ENCODE assay signal across 14 cellular contexts in genomic region chr2:120771111-120771555, GRCh38. TPM values are rescaled to one million over a fixed set of nuclear protein-coding genes. Genes with fewer than 3 reads are reported as not detected.
DNase-seq lines count a peak whose midpoint lies in the region; ATAC-seq, FAIRE-seq and TF ChIP-seq lines count a peak whose summit lies in the region.
"Had no signal": no experiment of that assay in that cellular context is flagged by ENCODE, and none has a peak within 500 bp of the region (broad histone marks: within the 10 kb centered on the region; RNA-seq: fewer than 3 reads in every experiment).

No MANE protein-coding gene starts in this region.

- peak overlapping the region; percentile 91 for H3K27ac ChIP-seq in brain microvascular endothelial cell
- H3K27ac ChIP-seq in spleen: peak overlapping the region in 6 of 8 donors; percentile 23 to 72 (median 58)
- H3K27ac ChIP-seq: neutrophil had no signal

- TF ChIP-seq CTCF in HFF-Myc (IDR thresholded peaks at IDR 0.05; ENCODE audit: low read depth, low read length, missing control alignments): no peak
- TF ChIP-seq CTCF in brain microvascular endothelial cell (IDR thresholded peaks at IDR 0.05; ENCODE audit: low read depth, low read length, missing control alignments): no peak
- TF ChIP-seq CTCF in spleen (IDR thresholded peaks at IDR 0.05 in 8 of 11, conservative IDR thresholded peaks at IDR 0.05 in 3 of 11): no peak

- peak overlapping the region; percentile 54 for H3K9ac ChIP-seq in iPS-15b (ENCODE audit: low read depth, low read length)

- H3K4me3 Mint-ChIP-seq in activated T-helper 2 cell treated with anti-CD3 and anti-CD28 coated beads, Interferon-gamma antibody, Interleukin-2, Interleukin-4, amounts not matched to agents 10 μg/mL and 5 μg/mL and 100 μg/mL, durations not matched to agents 14 hours and 24 hours and 36 hours (ENCODE audit: low read depth): no peak overlapping the region
- H3K4me3 Mint-ChIP-seq: activated T-cell treated with anti-CD3 and anti-CD28 coated beads, Interleukin-2, amount 50 U/mL, for 72 hours; dendritic cell treated with granulocyte-macrophage colony-stimulating factor and Interleukin-4, amounts not matched to agents 40 ng/mL and 50 ng/mL, for 4 days had no signal

- H3K36me3 Mint-ChIP-seq in activated T-helper 2 cell treated with anti-CD3 and anti-CD28 coated beads, Interferon-gamma antibody, Interleukin-2, Interleukin-4, amounts not matched to agents 10 μg/mL and 5 μg/mL and 100 μg/mL, durations not matched to agents 14 hours and 24 hours and 36 hours (ENCODE audit: low read depth): no peaks in the 10 kb centered on the region

- H3K9me3 Mint-ChIP-seq in activated T-helper 2 cell treated with anti-CD3 and anti-CD28 coated beads, Interferon-gamma antibody, Interleukin-2, Interleukin-4, amounts not matched to agents 10 μg/mL and 5 μg/mL and 100 μg/mL, durations not matched to agents 14 hours and 24 hours and 36 hours: no peaks in the 10 kb centered on the region
- H3K9me3 Mint-ChIP-seq: activated T-cell treated with anti-CD3 and anti-CD28 coated beads, Interleukin-2, amount 50 U/mL, for 72 hours; dendritic cell treated with granulocyte-macrophage colony-stimulating factor and Interleukin-4, amounts not matched to agents 40 ng/mL and 50 ng/mL, for 4 days had no signal

- H3K4me1 Mint-ChIP-seq in activated T-helper 2 cell treated with anti-CD3 and anti-CD28 coated beads, Interferon-gamma antibody, Interleukin-2, Interleukin-4, amounts not matched to agents 10 μg/mL and 5 μg/mL and 100 μg/mL, durations not matched to agents 14 hours and 24 hours and 36 hours (ENCODE audit: low read depth): no peaks in the 10 kb centered on the region

- intact Hi-C loops in spleen (cut with DNase I; ENCODE audit: low total_unique reads): no loop called here
- intact Hi-C loops in left colon (cut with DNase I, micrococcal nuclease): no loop called here
- intact Hi-C loops in activated T-helper 2 cell treated with anti-CD3 and anti-CD28 coated beads, Interferon-gamma antibody, Interleukin-2, Interleukin-4, amounts not matched to agents 10 μg/mL and 5 μg/mL and 100 μg/mL, durations not matched to agents 14 hours and 24 hours and 36 hours (cut with micrococcal nuclease): no loop called here

- H3K27me3 ChIP-seq in brain microvascular endothelial cell (replicated peaks) (no peaks in the 10 kb centered on the region), iPS-15b (ENCODE audit: control insufficient read depth, insufficient read depth, low read length) (no peaks in the 10 kb centered on the region), spleen (replicated peaks in 1 of 7) (no peaks in the 10 kb centered on the region)
- H3K27me3 ChIP-seq: neutrophil had no signal

- 67 to 90% (median 78%) methylated on average over 9 to 12 of the region's 12 CpGs for WGBS in spleen, 5 donors

- no peaks in the 10 kb centered on the region for H3K36me3 ChIP-seq in brain microvascular endothelial cell (replicated peaks)
- peaks cover 11% of the 10 kb centered on the region for H3K36me3 ChIP-seq in iPS-15b (ENCODE audit: control insufficient read depth, insufficient read depth, low read length)
- H3K36me3 ChIP-seq in spleen: no peaks in the 10 kb centered on the region
- H3K36me3 ChIP-seq: neutrophil had no signal

- H3K4me1 ChIP-seq in iPS-15b (ENCODE audit: control insufficient read depth, insufficient read depth, low read length): peaks cover 31% of the 10 kb centered on the region
- H3K4me1 ChIP-seq in spleen: peaks cover 0 to 11% (median 0%) of the 10 kb centered on the region in 6 donors

- no peaks in the 10 kb centered on the region for H3K27me3 Mint-ChIP-seq in activated T-helper 2 cell treated with anti-CD3 and anti-CD28 coated beads, Interferon-gamma antibody, Interleukin-2, Interleukin-4, amounts not matched to agents 10 μg/mL and 5 μg/mL and 100 μg/mL, durations not matched to agents 14 hours and 24 hours and 36 hours (ENCODE audit: low read depth)
- H3K27me3 Mint-ChIP-seq: dendritic cell treated with granulocyte-macrophage colony-stimulating factor and Interleukin-4, amounts not matched to agents 40 ng/mL and 50 ng/mL, for 4 days had no signal

- no peaks in the 10 kb centered on the region for H3K9me3 ChIP-seq in iPS-15b (ENCODE audit: control insufficient read depth, insufficient read depth, low read length)
- no peaks in the 10 kb centered on the region for H3K9me3 ChIP-seq in spleen
- H3K9me3 ChIP-seq: neutrophil had no signal

- no peak for TF ChIP-seq POLR2A in spleen (IDR thresholded peaks at IDR 0.05)

- ATAC-seq in left colon: no peak
- ATAC-seq: activated T-cell treated with anti-CD3 and anti-CD28 coated beads, Interleukin-2, amount 50 U/mL, for 72 hours had no signal

- FAIRE-seq in GM19239 (lab: Jason Lieb, UNC): no peak

- no peak overlapping the region for H3K27ac Mint-ChIP-seq in activated T-helper 2 cell treated with anti-CD3 and anti-CD28 coated beads, Interferon-gamma antibody, Interleukin-2, Interleukin-4, amounts not matched to agents 10 μg/mL and 5 μg/mL and 100 μg/mL, durations not matched to agents 14 hours and 24 hours and 36 hours
- H3K27ac Mint-ChIP-seq: activated T-cell treated with anti-CD3 and anti-CD28 coated beads, Interleukin-2, amount 50 U/mL, for 72 hours; dendritic cell treated with granulocyte-macrophage colony-stimulating factor and Interleukin-4, amounts not matched to agents 40 ng/mL and 50 ng/mL, for 4 days had no signal

- DNase-seq in HFF-Myc (ENCODE audit: extremely low read depth, low read depth) (peak; percentile 70), brain microvascular endothelial cell (no peak), spleen (peak; percentile 69), left colon (no peak), GM19239 (ENCODE audit: insufficient read length, low spot score) (no peak), iPS-NIHi11 (ENCODE audit: low spot score) (no peak)
- no peak for DNase-seq in activated T-helper 2 cell treated with anti-CD3 and anti-CD28 coated beads, Interferon-gamma antibody, Interleukin-2, Interleukin-4, amounts not matched to agents 10 μg/mL and 5 μg/mL and 100 μg/mL, durations not matched to agents 14 hours and 24 hours and 36 hours (ENCODE audit: low spot score)
- DNase-seq: activated T-cell treated with anti-CD3 and anti-CD28 coated beads, Interleukin-2, amount 50 U/mL, for 72 hours; mammary epithelial cell; NCI-H2081; NCI-H774 had no signal

- H3K4me3 ChIP-seq in HFF-Myc (replicated peaks; ENCODE audit: low read depth, low read length): no peak overlapping the region
- H3K4me3 ChIP-seq in brain microvascular endothelial cell (ENCODE audit: low read depth, low read length): peak overlapping the region; percentile 12
- H3K4me3 ChIP-seq in iPS-15b (ENCODE audit: low read depth, low read length): no peak overlapping the region
- H3K4me3 ChIP-seq in spleen: no peak overlapping the region

- in situ Hi-C loops in brain microvascular endothelial cell (cut with HindIII; ENCODE audit: low pct_ligation_motif_present, low sequenced_read_pairs): no loop called here

RNA-seq across cellular contexts. Expression of gene GLI2, which starts 35.5 kb away (rescaled TPM):
- 10 to 100 TPM in 1 of 7 donors, 1 to 10 TPM in 5, under 1 TPM in 1; 0.51 to 10.6 (median 1.7) TPM for total RNA-seq in spleen
- polyA plus RNA-seq in spleen: under 1 TPM; 0.22 to 0.32 (median 0.23) TPM
- total RNA-seq in left colon: 1 to 10 TPM; 1.4 to 4.0 TPM
- 0.07 TPM in 1 of 2 replicates, not detected in the other for total RNA-seq in activated T-helper 2 cell treated with anti-CD3 and anti-CD28 coated beads, Interferon-gamma antibody, Interleukin-2, Interleukin-4, amounts not matched to agents 10 μg/mL and 5 μg/mL and 100 μg/mL, durations not matched to agents 14 hours and 24 hours and 36 hours
- total RNA-seq: activated T-cell treated with anti-CD3 and anti-CD28 coated beads, Interleukin-2, amount 50 U/mL, for 72 hours had no signal

Comparison
In these comparisons a context has a peak if more than half of its experiments do, and no peak if none do; other contexts are left out.
1. DNase-seq: peak in HFF-Myc (single experiment) and spleen (single experiment); none in brain microvascular endothelial cell (single experiment), left colon (0 of 2), GM19239 (single experiment), iPS-NIHi11 (single experiment) and activated T-helper 2 cell treated with anti-CD3 and anti-CD28 coated beads, Interferon-gamma antibody, Interleukin-2, Interleukin-4, amounts not matched to agents 10 μg/mL and 5 μg/mL and 100 μg/mL, durations not matched to agents 14 hours and 24 hours and 36 hours (single experiment).